Comparison of ENCODE assay signal across 1 cellular context in the genomic region with DNA sequence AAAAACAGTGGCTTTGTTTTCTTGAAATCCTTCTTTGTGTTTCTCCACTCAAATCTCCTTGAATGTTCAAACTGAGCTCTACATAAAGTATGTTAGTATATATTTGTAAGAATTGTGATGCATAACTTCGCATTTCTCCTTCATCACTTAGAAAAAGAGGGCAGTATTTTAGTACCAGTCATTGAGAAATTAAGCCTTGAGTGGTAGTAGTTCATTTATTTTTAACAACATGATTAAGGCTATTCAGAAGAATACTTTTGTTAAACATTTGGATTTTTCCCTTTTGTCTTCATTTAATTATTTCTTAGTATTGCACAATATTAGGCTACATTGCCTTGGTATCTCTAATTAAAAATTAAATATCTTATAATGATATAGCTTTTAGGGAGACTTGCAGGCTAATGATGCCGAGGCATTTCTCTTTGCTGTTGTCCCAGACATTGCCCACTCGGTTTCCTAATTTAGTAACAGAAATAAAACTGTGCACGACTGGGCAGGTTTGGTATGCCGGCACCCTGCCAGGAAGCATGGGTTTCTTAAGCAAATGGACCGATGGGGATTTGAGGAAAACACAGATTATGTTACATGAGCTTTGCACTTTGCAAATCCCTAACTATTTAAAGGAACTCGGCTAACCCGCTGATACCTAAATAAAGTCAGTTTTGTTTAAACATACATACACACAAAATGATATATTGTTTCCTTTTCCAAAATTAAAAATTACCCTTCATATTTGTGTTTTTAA.
TF ChIP-seq lines count a peak whose summit lies in the region.

No MANE protein-coding gene starts in this region.

TF ChIP-seq in K562, 482 proteins besides CTCF, POLR2A, EP300 and RAD21:
- TF ChIP-seq, protein P1, sequence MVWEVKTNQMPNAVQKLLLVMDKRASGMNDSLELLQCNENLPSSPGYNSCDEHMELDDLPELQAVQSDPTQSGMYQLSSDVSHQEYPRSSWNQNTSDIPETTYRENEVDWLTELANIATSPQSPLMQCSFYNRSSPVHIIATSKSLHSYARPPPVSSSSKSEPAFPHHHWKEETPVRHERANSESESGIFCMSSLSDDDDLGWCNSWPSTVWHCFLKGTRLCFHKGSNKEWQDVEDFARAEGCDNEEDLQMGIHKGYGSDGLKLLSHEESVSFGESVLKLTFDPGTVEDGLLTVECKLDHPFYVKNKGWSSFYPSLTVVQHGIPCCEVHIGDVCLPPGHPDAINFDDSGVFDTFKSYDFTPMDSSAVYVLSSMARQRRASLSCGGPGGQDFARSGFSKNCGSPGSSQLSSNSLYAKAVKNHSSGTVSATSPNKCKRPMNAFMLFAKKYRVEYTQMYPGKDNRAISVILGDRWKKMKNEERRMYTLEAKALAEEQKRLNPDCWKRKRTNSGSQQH (CRISPR knock-in tag; IDR thresholded peaks at IDR 0.05), result no peak
- peak; percentile 84 for TF ChIP-seq CEBPB (tag; IDR thresholded peaks at IDR 0.05)
- no peak for TF ChIP-seq CEBPG (CRISPR knock-in tag; IDR thresholded peaks at IDR 0.05)
- TF ChIP-seq CEBPG (tag; conservative IDR thresholded peaks at IDR 0.05 in 1 of 2, IDR thresholded peaks at IDR 0.05 in 1 of 2), result peak; percentile 51 to 93
- TF ChIP-seq EZH2 (IDR thresholded peaks at IDR 0.05; ENCODE audit: borderline replicate concordance, low read depth, low read length), result no peak
- TF ChIP-seq POLR2AphosphoS5 (IDR thresholded peaks at IDR 0.05; ENCODE audit: control insufficient read depth, insufficient read depth, low read depth, low read length), result no peak
